In genomic region chr11:1298695-1299492, GRCh38 we compare ENCODE assay signal across 8 cellular contexts. TPM values are rescaled to one million over a fixed set of nuclear protein-coding genes. Genes with fewer than 3 reads are reported as not detected.
A peak's percentile ranks its signal among the peaks of the same experiment; 100 is the strongest.
DNase-seq lines count a peak whose midpoint lies in the region; ATAC-seq lines count a peak whose summit lies in the region.

No MANE protein-coding gene starts in this region.

- no peak overlapping the region for H2AFZ ChIP-seq in Karpas-422 (ENCODE audit: low read length)

- H3K9me3 ChIP-seq in Karpas-422 (ENCODE audit: low read length), result no peaks in the 10 kb centered on the region

- H3K79me2 ChIP-seq in Karpas-422 (ENCODE audit: low read length), result peaks cover 45% of the 10 kb centered on the region

- H3K9me2 ChIP-seq in Karpas-422 (replicated peaks; ENCODE audit: insufficient read depth, low read length), result no peaks in the 10 kb centered on the region

- no peak for ATAC-seq in HG03039 (IDR thresholded peaks at IDR 0.05; ENCODE audit: unreplicated experiment)

- no peaks in the 10 kb centered on the region for H3K36me3 ChIP-seq in Karpas-422 (ENCODE audit: insufficient read depth, low read length)

- H3K4me3 ChIP-seq in Karpas-422 (ENCODE audit: low read length), result no peak overlapping the region

- no peaks in the 10 kb centered on the region for H3K27me3 ChIP-seq in Karpas-422 (ENCODE audit: low read length)

- H4K20me1 ChIP-seq in Karpas-422 (ENCODE audit: insufficient read depth, low read depth, low read length), result no peaks in the 10 kb centered on the region

- DNase-seq in COLO668 (lab: John Stamatoyannopoulos, UW; ENCODE audit: unreplicated experiment), result peak; percentile 9
- peak; percentile 55 for DNase-seq in NCI-H460 (ENCODE audit: extremely low read depth, low read depth)
- DNase-seq in epithelial cell of prostate (ENCODE audit: low read depth, low spot score), result peak; percentile 53
- peak; percentile 55 for DNase-seq in midbrain (lab: John Stamatoyannopoulos, UW)
- no peak for DNase-seq in stimulated activated CD4-positive, alpha-beta T cell treated with anti-CD3 and anti-CD28 coated beads, Interleukin-2, amount 100 ng/mL, for 48 hours
- no peak for DNase-seq in Karpas-422
- no peak for DNase-seq in COLO829 (ENCODE audit: low spot score)

- H3K9ac ChIP-seq in Karpas-422 (ENCODE audit: low read length), result no peak overlapping the region

- peak overlapping the region; percentile 46 for H3K27ac ChIP-seq in epithelial cell of prostate
- no peak overlapping the region for H3K27ac ChIP-seq in Karpas-422 (ENCODE audit: low read length)

- H3K4me1 ChIP-seq in Karpas-422 (ENCODE audit: low read length), result no peaks in the 10 kb centered on the region

- no peak overlapping the region for H3K4me2 ChIP-seq in Karpas-422 (ENCODE audit: low read depth, low read length, poor library complexity, severe bottlenecking)

RNA-seq across cellular contexts. Expression of gene TOLLIP, which starts 10.5 kb away (rescaled TPM):
- total RNA-seq in NCI-H460 (2014; rRNA removed; shearing (Covaris generic)), result 9.9 and 10.3 TPM in 2 replicates
- 4.8 and 7.6 TPM in 2 replicates for polyA plus RNA-seq in NCI-H460 (2014; cell fraction: nucleus; rRNA removed)
- 6.5 and 20.9 TPM in 2 replicates for total RNA-seq in Karpas-422 (2014; rRNA removed; shearing (Covaris generic); ENCODE audit: low replicate concordance)

Comparison
In these comparisons a context has a peak if more than half of its experiments do, and no peak if none do; other contexts are left out.
1. DNase-seq: peak in COLO668 (single experiment), NCI-H460 (single experiment), epithelial cell of prostate (single experiment) and midbrain (single experiment); none in stimulated activated CD4-positive, alpha-beta T cell treated with anti-CD3 and anti-CD28 coated beads, Interleukin-2, amount 100 ng/mL, for 48 hours (0 of 2), Karpas-422 (single experiment) and COLO829 (single experiment).